1 cellular context compared by ENCODE assay signal in genomic region chr3:52895416-52895815, GRCh38.
TF ChIP-seq lines count a peak whose summit lies in the region.

No MANE protein-coding gene starts in this region.

TF ChIP-seq in IMR-90, 13 proteins besides CTCF, POLR2A, EP300 and RAD21 (continued from another document):
- TF ChIP-seq SMC3 (IDR thresholded peaks at IDR 0.05; ENCODE audit: low read depth, low read length) (no peak), MAZ (IDR thresholded peaks at IDR 0.05; ENCODE audit: borderline replicate concordance, low read depth, low read length) (no peak), MXI1 (IDR thresholded peaks at IDR 0.05; ENCODE audit: borderline replicate concordance, low read depth, low read length) (no peak), RCOR1 (IDR thresholded peaks at IDR 0.05; ENCODE audit: insufficient replicate concordance, low read length) (no peak), RFX5 (IDR thresholded peaks at IDR 0.05; ENCODE audit: low read depth, low read length) (no peak), NFE2L2 (IDR thresholded peaks at IDR 0.05; ENCODE audit: low read depth, low read length) (no peak), CEBPB (IDR thresholded peaks at IDR 0.05; ENCODE audit: low read depth, low read length) (no peak), MAFK (IDR thresholded peaks at IDR 0.05; ENCODE audit: low read depth, low read length) (no peak), USF2 (IDR thresholded peaks at IDR 0.05; ENCODE audit: low read depth, low read length) (no peak), FOS (IDR thresholded peaks at IDR 0.05; ENCODE audit: low read depth, low read length) (no peak), BHLHE40 (IDR thresholded peaks at IDR 0.05; ENCODE audit: low read depth, low read length) (no peak)
- TF ChIP-seq, protein P1, sequence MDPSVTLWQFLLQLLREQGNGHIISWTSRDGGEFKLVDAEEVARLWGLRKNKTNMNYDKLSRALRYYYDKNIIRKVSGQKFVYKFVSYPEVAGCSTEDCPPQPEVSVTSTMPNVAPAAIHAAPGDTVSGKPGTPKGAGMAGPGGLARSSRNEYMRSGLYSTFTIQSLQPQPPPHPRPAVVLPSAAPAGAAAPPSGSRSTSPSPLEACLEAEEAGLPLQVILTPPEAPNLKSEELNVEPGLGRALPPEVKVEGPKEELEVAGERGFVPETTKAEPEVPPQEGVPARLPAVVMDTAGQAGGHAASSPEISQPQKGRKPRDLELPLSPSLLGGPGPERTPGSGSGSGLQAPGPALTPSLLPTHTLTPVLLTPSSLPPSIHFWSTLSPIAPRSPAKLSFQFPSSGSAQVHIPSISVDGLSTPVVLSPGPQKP (IDR thresholded peaks at IDR 0.05; ENCODE audit: borderline replicate concordance, low read depth, low read length) = no peak
TF ChIP-seq in IMR-90: peak in this region for 0.
